21 cellular contexts compared by ENCODE assay signal in genomic region chr11:101555366-101555765, GRCh38. TPM values are rescaled to one million over a fixed set of nuclear protein-coding genes. Genes with fewer than 3 reads are reported as not detected.
"Had no signal": no experiment of that assay in that cellular context is flagged by ENCODE, and none has a peak within 500 bp of the region (broad histone marks: within the 10 kb centered on the region; RNA-seq: fewer than 3 reads in every experiment).

No MANE protein-coding gene starts in this region.

- H3K27ac ChIP-seq: body of pancreas, foreskin keratinocyte, suprapubic skin had no signal

- H3K4me1 ChIP-seq: body of pancreas, foreskin keratinocyte had no signal

- H3K4me2 ChIP-seq: SK-N-SH, smooth muscle cell had no signal

- ATAC-seq: activated CD4-positive, CD25-positive, alpha-beta regulatory T cell treated with anti-CD3 and anti-CD28 coated beads, Interleukin-2, amount 50 U/mL, for 24 hours; body of pancreas; foreskin keratinocyte; left ventricle myocardium superior; natural killer cell treated with Interleukin-12 subunit alpha and Interleukin-12 subunit beta and Interleukin-15 and Interleukin-18, amount 100 ng/mL, for 72 hours; right cardiac atrium; T-cell had no signal

- H3K27me3 Mint-ChIP-seq: central memory CD8-positive, alpha-beta T cell; memory B cell; natural killer cell treated with Interleukin-12 subunit alpha and Interleukin-12 subunit beta and Interleukin-15 and Interleukin-18, amount 100 ng/mL, for 72 hours; stimulated activated naive CD8-positive, alpha-beta T cell treated with anti-CD3 and anti-CD28 coated beads, Interleukin-15, Interleukin-2, amounts not matched to agents 100 ng/mL and 50 ng/mL, for 24 hours; T-cell had no signal

- H3K4me1 Mint-ChIP-seq: central memory CD8-positive, alpha-beta T cell; T-cell had no signal

- H3K36me3 Mint-ChIP-seq: memory B cell; natural killer cell treated with Interleukin-12 subunit alpha and Interleukin-12 subunit beta and Interleukin-15 and Interleukin-18, amount 100 ng/mL, for 72 hours; T-cell had no signal

- H3K9me3 Mint-ChIP-seq: activated naive CD4-positive, alpha-beta T cell treated with anti-CD3 and anti-CD28 coated beads for 36 hours; activated T-helper 2 cell treated with anti-CD3 and anti-CD28 coated beads, Interferon-gamma antibody, Interleukin-2, Interleukin-4, amounts not matched to agents 10 μg/mL and 5 μg/mL and 100 μg/mL, durations not matched to agents 14 hours and 24 hours and 36 hours; stimulated activated naive CD8-positive, alpha-beta T cell treated with anti-CD3 and anti-CD28 coated beads, Interleukin-15, Interleukin-2, amounts not matched to agents 100 ng/mL and 50 ng/mL, for 24 hours; T-cell had no signal

- H3K9me3 ChIP-seq: body of pancreas, SK-N-SH, suprapubic skin had no signal

- H3K36me3 ChIP-seq: suprapubic skin had no signal

- DNase-seq: activated naive CD4-positive, alpha-beta T cell treated with anti-CD3 and anti-CD28 coated beads for 36 hours; body of pancreas; cortex of kidney; effector CD8-positive, alpha-beta T cell; foreskin keratinocyte; glutamatergic neuron; kidney glomerular epithelial cell; left ventricle myocardium superior; right cardiac atrium; SK-N-SH; T-cell; T-helper 9 cell; trophoblast cell had no signal

- H3K4me3 Mint-ChIP-seq: activated naive CD4-positive, alpha-beta T cell treated with anti-CD3 and anti-CD28 coated beads for 36 hours; central memory CD8-positive, alpha-beta T cell; memory B cell; natural killer cell treated with Interleukin-12 subunit alpha and Interleukin-12 subunit beta and Interleukin-15 and Interleukin-18, amount 100 ng/mL, for 72 hours; stimulated activated naive CD8-positive, alpha-beta T cell treated with anti-CD3 and anti-CD28 coated beads, Interleukin-15, Interleukin-2, amounts not matched to agents 100 ng/mL and 50 ng/mL, for 24 hours; T-cell had no signal

- H3K27ac Mint-ChIP-seq: activated naive CD4-positive, alpha-beta T cell treated with anti-CD3 and anti-CD28 coated beads for 36 hours; activated T-helper 2 cell treated with anti-CD3 and anti-CD28 coated beads, Interferon-gamma antibody, Interleukin-2, Interleukin-4, amounts not matched to agents 10 μg/mL and 5 μg/mL and 100 μg/mL, durations not matched to agents 14 hours and 24 hours and 36 hours; memory B cell; natural killer cell treated with Interleukin-12 subunit alpha and Interleukin-12 subunit beta and Interleukin-15 and Interleukin-18, amount 100 ng/mL, for 72 hours; stimulated activated naive CD8-positive, alpha-beta T cell treated with anti-CD3 and anti-CD28 coated beads, Interleukin-15, Interleukin-2, amounts not matched to agents 100 ng/mL and 50 ng/mL, for 24 hours; T-cell had no signal

- H3K27me3 ChIP-seq: body of pancreas, foreskin keratinocyte, suprapubic skin had no signal

- H3K4me3 ChIP-seq: body of pancreas, smooth muscle cell, suprapubic skin had no signal

- H3K9ac ChIP-seq: SK-N-SH had no signal

RNA-seq across cellular contexts. Expression of gene TRPC6, which starts 28.4 kb away (rescaled TPM):
- total RNA-seq: activated naive CD4-positive, alpha-beta T cell treated with anti-CD3 and anti-CD28 coated beads for 36 hours; activated T-helper 2 cell treated with anti-CD3 and anti-CD28 coated beads, Interferon-gamma antibody, Interleukin-2, Interleukin-4, amounts not matched to agents 10 μg/mL and 5 μg/mL and 100 μg/mL, durations not matched to agents 14 hours and 24 hours and 36 hours; natural killer cell treated with Interleukin-12 subunit alpha and Interleukin-12 subunit beta and Interleukin-15 and Interleukin-18, amount 100 ng/mL, for 72 hours; T-cell had no signal
- polyA plus RNA-seq: SK-N-SH, smooth muscle cell had no signal
